10 cellular contexts compared by ENCODE assay signal in genomic region chr4:1873291-1873690, GRCh38.
DNase-seq lines count a peak whose midpoint lies in the region; ATAC-seq and TF ChIP-seq lines count a peak whose summit lies in the region.
"Had no signal": no experiment of that assay in that cellular context is flagged by ENCODE, and none has a peak within 500 bp of the region (broad histone marks: within the 10 kb centered on the region; RNA-seq: fewer than 3 reads in every experiment).

No MANE protein-coding gene starts in this region.

- peak overlapping the region; percentile 99 for H3K27ac Mint-ChIP-seq in activated naive CD4-positive, alpha-beta T cell treated with anti-CD3 and anti-CD28 coated beads, Interleukin-2, amount 50 U/mL, for 24 hours
- H3K27ac Mint-ChIP-seq in T-helper 2 cell treated with Interferon-gamma antibody and Interleukin-4, amounts not matched to agents 5 μg/mL and 100 μg/mL, for 36 hours = peak overlapping the region; percentile 92

- no peaks in the 10 kb centered on the region for H3K27me3 Mint-ChIP-seq in activated naive CD4-positive, alpha-beta T cell treated with anti-CD3 and anti-CD28 coated beads, Interleukin-2, amount 50 U/mL, for 24 hours
- H3K27me3 Mint-ChIP-seq in T-helper 2 cell treated with Interferon-gamma antibody and Interleukin-4, amounts not matched to agents 5 μg/mL and 100 μg/mL, for 36 hours (ENCODE audit: low read depth) = no peaks in the 10 kb centered on the region

- H3K4me3 Mint-ChIP-seq in activated naive CD4-positive, alpha-beta T cell treated with anti-CD3 and anti-CD28 coated beads, Interleukin-2, amount 50 U/mL, for 24 hours = peak overlapping the region; percentile 93
- peak overlapping the region; percentile 96 for H3K4me3 Mint-ChIP-seq in T-helper 2 cell treated with Interferon-gamma antibody and Interleukin-4, amounts not matched to agents 5 μg/mL and 100 μg/mL, for 36 hours

- peaks cover 0 to 26% (median 15%) of the 10 kb centered on the region in 4 donors for H3K4me1 ChIP-seq in tibial artery

- no peak for ATAC-seq in HG03196 (IDR thresholded peaks at IDR 0.05; ENCODE audit: unreplicated experiment)

- H3K4me1 Mint-ChIP-seq in activated naive CD4-positive, alpha-beta T cell treated with anti-CD3 and anti-CD28 coated beads, Interleukin-2, amount 50 U/mL, for 24 hours = peaks cover 34% of the 10 kb centered on the region
- peaks cover 44% of the 10 kb centered on the region for H3K4me1 Mint-ChIP-seq in T-helper 2 cell treated with Interferon-gamma antibody and Interleukin-4, amounts not matched to agents 5 μg/mL and 100 μg/mL, for 36 hours (ENCODE audit: low read depth)

- H3K4me3 ChIP-seq in fibroblast of mammary gland (ENCODE audit: control insufficient read depth, low read depth, low read length) (peak overlapping the region; percentile 77), tibial artery (no peak overlapping the region)

- DNase-seq in activated naive CD4-positive, alpha-beta T cell treated with Interleukin-2 at 50 U/mL for 16 hours = no peak
- DNase-seq in T-helper 2 cell treated with Interferon-gamma antibody and Interleukin-4, amounts not matched to agents 5 μg/mL and 100 μg/mL, for 36 hours (ENCODE audit: low spot score) = no peak
- no peak for DNase-seq in fibroblast of mammary gland (ENCODE audit: low read depth)
- no peak for DNase-seq in tibial artery
- DNase-seq in NCI-H2081 treated with DMSO at 0.1 percent for 48 hours (lab: John Stamatoyannopoulos, UW) = no peak
- DNase-seq in GOT3 (lab: John Stamatoyannopoulos, UW) = no peak
- DNase-seq: NCI-H1436, T-helper 9 cell had no signal

- peak overlapping the region; percentile 88 to 93 for H3K27ac ChIP-seq in tibial artery

- no peaks in the 10 kb centered on the region for H3K9me3 ChIP-seq in tibial artery

- no peak for TF ChIP-seq CTCF in fibroblast of mammary gland (conservative IDR thresholded peaks at IDR 0.05; ENCODE audit: control insufficient read depth, insufficient read depth, low read depth, low read length)
- TF ChIP-seq CTCF in tibial artery (IDR thresholded peaks at IDR 0.05) = no peak

- intact Hi-C loops in tibial artery (cut with DNase I; ENCODE audit: low total_unique reads) = loop anchor here (10.0 kb wide), 1 partner anchor 132 kb away; the partner anchor contains the start of gene NELFA

- H3K9me3 Mint-ChIP-seq in activated naive CD4-positive, alpha-beta T cell treated with anti-CD3 and anti-CD28 coated beads, Interleukin-2, amount 50 U/mL, for 24 hours = no peaks in the 10 kb centered on the region
- no peaks in the 10 kb centered on the region for H3K9me3 Mint-ChIP-seq in T-helper 2 cell treated with Interferon-gamma antibody and Interleukin-4, amounts not matched to agents 5 μg/mL and 100 μg/mL, for 36 hours

- no peaks in the 10 kb centered on the region for H3K27me3 ChIP-seq in tibial artery

- H3K36me3 Mint-ChIP-seq in activated naive CD4-positive, alpha-beta T cell treated with anti-CD3 and anti-CD28 coated beads, Interleukin-2, amount 50 U/mL, for 24 hours = no peaks in the 10 kb centered on the region
- H3K36me3 Mint-ChIP-seq in T-helper 2 cell treated with Interferon-gamma antibody and Interleukin-4, amounts not matched to agents 5 μg/mL and 100 μg/mL, for 36 hours (ENCODE audit: low read depth) = peaks cover 15% of the 10 kb centered on the region

- H3K36me3 ChIP-seq in tibial artery = no peaks in the 10 kb centered on the region
